In genomic region chr1:67687649-67688048, GRCh38 we compare ENCODE assay signal across 1 cellular context.
TF ChIP-seq lines count a peak whose summit lies in the region.

No MANE protein-coding gene starts in this region.

TF ChIP-seq in SK-N-SH, 30 proteins besides CTCF, POLR2A, EP300 and RAD21 (continued from another document):
- TF ChIP-seq PBX3 (IDR thresholded peaks at IDR 0.05) (peak; percentile 65; the same call in 1 of the 2 replicates), GATA2 (CRISPR knock-in tag; IDR thresholded peaks at IDR 0.05) (no peak), JUND (IDR thresholded peaks at IDR 0.05) (peak; percentile 61), GABPA (IDR thresholded peaks at IDR 0.05; ENCODE audit: low read depth) (no peak), SMC3 (IDR thresholded peaks at IDR 0.05; ENCODE audit: low read depth, low read length) (no peak), EZH2phosphoT487 (IDR thresholded peaks at IDR 0.05; ENCODE audit: borderline replicate concordance, low read depth) (no peak), REST (IDR thresholded peaks at IDR 0.05; ENCODE audit: low read depth, low read length) (no peak), MEF2A (IDR thresholded peaks at IDR 0.05; ENCODE audit: borderline replicate concordance, low read depth) (0 out of 2 replicates have a peak, but pooled peaks have one; percentile 42), RCOR1 (IDR thresholded peaks at IDR 0.05; ENCODE audit: low read length) (no peak), NRF1 (IDR thresholded peaks at IDR 0.05; ENCODE audit: low read depth, low read length) (no peak), ZBTB33 (IDR thresholded peaks at IDR 0.05; ENCODE audit: borderline replicate concordance, low read depth) (no peak; the same call in 1 of the 2 replicates), POLR2AphosphoS5 (IDR thresholded peaks at IDR 0.05; ENCODE audit: low read depth, low read length) (no peak), NFIC (IDR thresholded peaks at IDR 0.05; ENCODE audit: borderline replicate concordance) (peak; percentile 64; the same call in 1 of the 2 replicates), IRF3 (IDR thresholded peaks at IDR 0.05; ENCODE audit: low read depth, low read length) (no peak), RXRA (IDR thresholded peaks at IDR 0.05; ENCODE audit: borderline replicate concordance, low read depth) (0 out of 2 replicates have a peak, but pooled peaks have one; percentile 51), TEAD4 (IDR thresholded peaks at IDR 0.05; ENCODE audit: borderline replicate concordance, insufficient read depth) (peak; percentile 65; the same call in 1 of the 2 replicates), RFX5 (IDR thresholded peaks at IDR 0.05; ENCODE audit: low read length) (no peak), FOXM1 (IDR thresholded peaks at IDR 0.05; ENCODE audit: low read depth) (no peak), SIN3A (IDR thresholded peaks at IDR 0.05; ENCODE audit: borderline replicate concordance, low read depth, low read length) (no peak), FOXJ3 (CRISPR knock-in tag; IDR thresholded peaks at IDR 0.05) (no peak)
